In the genomic region with DNA sequence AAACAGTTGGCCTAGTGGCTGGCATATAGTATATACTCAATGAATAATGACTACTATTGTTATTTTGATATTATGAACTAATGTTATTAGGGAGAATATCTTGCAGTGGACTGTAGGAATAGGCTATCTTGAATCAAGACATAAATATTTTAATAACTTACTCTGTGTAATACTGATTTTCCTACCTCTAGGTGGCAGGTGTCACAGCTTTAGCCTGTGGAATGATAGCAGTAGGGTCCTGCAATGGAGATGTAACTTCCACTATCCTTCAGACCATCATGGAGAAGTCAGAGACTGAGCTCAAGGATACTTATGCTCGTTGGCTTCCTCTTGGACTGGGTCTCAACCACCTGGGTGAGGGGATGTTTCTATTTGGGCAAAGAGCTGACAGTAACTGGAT, we compare ENCODE assay signal across 10 cellular contexts. TPM values are rescaled to one million over a fixed set of nuclear protein-coding genes. Genes with fewer than 3 reads are reported as not detected.
A peak's percentile ranks its signal among the peaks of the same experiment; 100 is the strongest.
DNase-seq lines count a peak whose midpoint lies in the region; ATAC-seq, FAIRE-seq and TF ChIP-seq lines count a peak whose summit lies in the region.
"Had no signal": no experiment of that assay in that cellular context is flagged by ENCODE, and none has a peak within 500 bp of the region (broad histone marks: within the 10 kb centered on the region; RNA-seq: fewer than 3 reads in every experiment).

No MANE protein-coding gene starts in this region.

- H3K4me3 Mint-ChIP-seq in chondrocyte (ENCODE audit: unreplicated experiment) = no peak overlapping the region
- H3K4me3 Mint-ChIP-seq: nephron progenitor cell had no signal

- WGBS in pancreas, 2 donors = 43 to 52% methylated on average over 1 of the region's 1 CpG

- H3K9me3 Mint-ChIP-seq in chondrocyte (ENCODE audit: low read depth) = no peaks in the 10 kb centered on the region
- H3K9me3 Mint-ChIP-seq: nephron progenitor cell had no signal

- H3K27ac Mint-ChIP-seq in chondrocyte (ENCODE audit: unreplicated experiment) = no peak overlapping the region
- H3K27ac Mint-ChIP-seq: nephron progenitor cell had no signal

- H3K27me3 Mint-ChIP-seq in chondrocyte (ENCODE audit: low read depth) = no peaks in the 10 kb centered on the region

- peaks cover 0 to 75% (median 41%) of the 10 kb centered on the region in 3 donors for H3K36me3 ChIP-seq in pancreas

- intact Hi-C loops in pancreas (cut with DNase I) = no loop called here

- peaks cover 7% of the 10 kb centered on the region for H3K4me1 Mint-ChIP-seq in chondrocyte (ENCODE audit: low read depth)

- no peak for FAIRE-seq in pancreas (lab: Jason Lieb, UNC)
- FAIRE-seq: A204.1 had no signal

- no peaks in the 10 kb centered on the region for H3K27me3 ChIP-seq in pancreas

- DNase-seq in NCI-H1694 (lab: John Stamatoyannopoulos, UW) = peak; percentile 15
- DNase-seq in NCI-H1694 treated with DMSO at 0.1 percent for 48 hours (lab: John Stamatoyannopoulos, UW) = no peak
- DNase-seq in NAMALWA (ENCODE audit: low spot score) = peak; percentile 57
- no peak for DNase-seq in chondrocyte (ENCODE audit: low spot score)
- no peak for DNase-seq in pancreas
- DNase-seq in globus pallidus (ENCODE audit: low spot score) = no peak
- no peak for DNase-seq in DMS153 treated with DMSO at 0.1 percent for 48 hours (lab: John Stamatoyannopoulos, UW; ENCODE audit: unreplicated experiment)
- DNase-seq in germinal center (ENCODE audit: low spot score) = no peak
- DNase-seq: nephron progenitor cell had no signal

- no peaks in the 10 kb centered on the region for H3K9me3 ChIP-seq in pancreas

- peak in 3 of 4 donors; percentile 41 to 70 (median 69) for ATAC-seq in pancreas

- TF ChIP-seq CTCF in chondrocyte (IDR thresholded peaks at IDR 0.05) (peak; percentile 74), pancreas (IDR thresholded peaks at IDR 0.05) (peak in 3 of 4 donors; percentile 15 to 19 (median 19))

- H3K36me3 Mint-ChIP-seq in chondrocyte (ENCODE audit: low read depth) = peaks cover 63% of the 10 kb centered on the region

- no peak overlapping the region for H3K4me3 ChIP-seq in pancreas

- H3K27ac ChIP-seq in pancreas = no peak overlapping the region

- peaks cover 0 to 3% (median 2%) of the 10 kb centered on the region in 3 donors for H3K4me1 ChIP-seq in pancreas

RNA-seq across cellular contexts. Expression of gene PSMD2, which starts 6.5 kb away (rescaled TPM):
- total RNA-seq in chondrocyte (237 to 288 TPM (median 238 TPM) in 3 replicates), pancreas (10 to 100 TPM; 38.4 to 89.6 (median 54.1) TPM)
- polyA plus RNA-seq in pancreas = 10 to 100 TPM; 39.1 to 78.7 TPM

RNA-seq across cellular contexts. Expression of gene EIF4G1, which starts 8.8 kb away (rescaled TPM):
- 388 to 532 TPM (median 403 TPM) in 3 replicates for total RNA-seq in chondrocyte
- 100 to 1,000 TPM; 118 to 207 (median 178) TPM for total RNA-seq in pancreas
- polyA plus RNA-seq in pancreas = 100 to 1,000 TPM; 159 to 163 TPM

RNA-seq across cellular contexts. Expression of gene ECE2, which starts 29.8 kb away (rescaled TPM):
- not detected in 3 replicates for total RNA-seq in chondrocyte
- total RNA-seq in pancreas = 10 to 100 TPM in 1 of 6 donors, 1 to 10 TPM in 5; 6.3 to 12.1 (median 8.8) TPM
- 10 to 100 TPM in 1 of 2 donors, 1 to 10 TPM in 1; 7.7 to 25.4 TPM for polyA plus RNA-seq in pancreas

RNA-seq across cellular contexts. Expression of gene FAM131A, which starts 31.8 kb away (rescaled TPM):
- 13.4 to 15.3 TPM (median 13.4 TPM) in 3 replicates for total RNA-seq in chondrocyte
- total RNA-seq in pancreas = 1 to 10 TPM; 4.0 to 7.9 (median 6.4) TPM
- 10 to 100 TPM; 12.7 to 22.5 TPM for polyA plus RNA-seq in pancreas

RNA-seq across cellular contexts. Expression of gene CAMK2N2, which starts 44.2 kb away (rescaled TPM):
- 3.2 to 5.3 TPM (median 3.9 TPM) in 3 replicates for total RNA-seq in chondrocyte
- 10 to 100 TPM in 5 of 6 donors, 1 to 10 TPM in 1; 7.5 to 33.7 (median 19.4) TPM for total RNA-seq in pancreas
- polyA plus RNA-seq in pancreas = 10 to 100 TPM; 13.8 to 14.8 TPM

Comparison
In these comparisons a context has a peak if more than half of its experiments do, and no peak if none do; other contexts are left out.
1. DNase-seq: peak in NCI-H1694 (single experiment) and NAMALWA (single experiment); none in NCI-H1694 treated with DMSO at 0.1 percent for 48 hours (single experiment), chondrocyte (single experiment), pancreas (0 of 6), globus pallidus (single experiment), DMS153 treated with DMSO at 0.1 percent for 48 hours (single experiment) and germinal center (single experiment).